ENCODE assay signal across 1 cellular context in genomic region chr12:213527-213932, GRCh38.
TF ChIP-seq lines count a peak whose summit lies in the region.

No MANE protein-coding gene starts in this region.

TF ChIP-seq in liver, 16 proteins besides CTCF, POLR2A, EP300 and RAD21 (continued from another document):
- TF ChIP-seq, protein P1, sequence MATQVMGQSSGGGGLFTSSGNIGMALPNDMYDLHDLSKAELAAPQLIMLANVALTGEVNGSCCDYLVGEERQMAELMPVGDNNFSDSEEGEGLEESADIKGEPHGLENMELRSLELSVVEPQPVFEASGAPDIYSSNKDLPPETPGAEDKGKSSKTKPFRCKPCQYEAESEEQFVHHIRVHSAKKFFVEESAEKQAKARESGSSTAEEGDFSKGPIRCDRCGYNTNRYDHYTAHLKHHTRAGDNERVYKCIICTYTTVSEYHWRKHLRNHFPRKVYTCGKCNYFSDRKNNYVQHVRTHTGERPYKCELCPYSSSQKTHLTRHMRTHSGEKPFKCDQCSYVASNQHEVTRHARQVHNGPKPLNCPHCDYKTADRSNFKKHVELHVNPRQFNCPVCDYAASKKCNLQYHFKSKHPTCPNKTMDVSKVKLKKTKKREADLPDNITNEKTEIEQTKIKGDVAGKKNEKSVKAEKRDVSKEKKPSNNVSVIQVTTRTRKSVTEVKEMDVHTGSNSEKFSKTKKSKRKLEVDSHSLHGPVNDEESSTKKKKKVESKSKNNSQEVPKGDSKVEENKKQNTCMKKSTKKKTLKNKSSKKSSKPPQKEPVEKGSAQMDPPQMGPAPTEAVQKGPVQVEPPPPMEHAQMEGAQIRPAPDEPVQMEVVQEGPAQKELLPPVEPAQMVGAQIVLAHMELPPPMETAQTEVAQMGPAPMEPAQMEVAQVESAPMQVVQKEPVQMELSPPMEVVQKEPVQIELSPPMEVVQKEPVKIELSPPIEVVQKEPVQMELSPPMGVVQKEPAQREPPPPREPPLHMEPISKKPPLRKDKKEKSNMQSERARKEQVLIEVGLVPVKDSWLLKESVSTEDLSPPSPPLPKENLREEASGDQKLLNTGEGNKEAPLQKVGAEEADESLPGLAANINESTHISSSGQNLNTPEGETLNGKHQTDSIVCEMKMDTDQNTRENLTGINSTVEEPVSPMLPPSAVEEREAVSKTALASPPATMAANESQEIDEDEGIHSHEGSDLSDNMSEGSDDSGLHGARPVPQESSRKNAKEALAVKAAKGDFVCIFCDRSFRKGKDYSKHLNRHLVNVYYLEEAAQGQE (IDR thresholded peaks at IDR 0.05) = no peak
- no peak for TF ChIP-seq FOXA1 (IDR thresholded peaks at IDR 0.05)
- no peak for TF ChIP-seq GABPA (IDR thresholded peaks at IDR 0.05 in 1 of 2, conservative IDR thresholded peaks at IDR 0.05 in 1 of 2)
- TF ChIP-seq EGR1 (IDR thresholded peaks at IDR 0.05; ENCODE audit: low read depth in 2 of 2) = no peak
- no peak for TF ChIP-seq NR2F2 (IDR thresholded peaks at IDR 0.05)
- TF ChIP-seq MAX (IDR thresholded peaks at IDR 0.05) = no peak
- TF ChIP-seq YY1 (IDR thresholded peaks at IDR 0.05) = no peak
- TF ChIP-seq FOXA2 (IDR thresholded peaks at IDR 0.05) = no peak
- TF ChIP-seq SP1 (IDR thresholded peaks at IDR 0.05) = no peak
- no peak for TF ChIP-seq ZBTB33 (IDR thresholded peaks at IDR 0.05)
- TF ChIP-seq JUND (IDR thresholded peaks at IDR 0.05) = no peak
- no peak for TF ChIP-seq TAF1 (conservative IDR thresholded peaks at IDR 0.05)
- TF ChIP-seq RXRA (IDR thresholded peaks at IDR 0.05) = no peak
